In genomic region chr11:61413496-61413895, GRCh38 we compare ENCODE assay signal across 1 cellular context.
TF ChIP-seq lines count a peak whose summit lies in the region.

No MANE protein-coding gene starts in this region.

TF ChIP-seq in HepG2, 621 proteins besides CTCF, POLR2A, EP300 and RAD21:
- TF ChIP-seq NR2F1 (CRISPR knock-in tag; IDR thresholded peaks at IDR 0.05) (no peak), ZNF710 (CRISPR knock-in tag; IDR thresholded peaks at IDR 0.05; ENCODE audit: borderline replicate concordance) (no peak), NR1H2 (CRISPR knock-in tag; IDR thresholded peaks at IDR 0.05; ENCODE audit: borderline replicate concordance, low read depth) (no peak), ETV6 (CRISPR knock-in tag; conservative IDR thresholded peaks at IDR 0.05) (no peak), IKZF4 (CRISPR knock-in tag; IDR thresholded peaks at IDR 0.05; ENCODE audit: borderline replicate concordance, low read depth, not compliant biosample characterization) (no peak), ZNF652 (CRISPR knock-in tag; IDR thresholded peaks at IDR 0.05; ENCODE audit: borderline replicate concordance, low read depth) (no peak), DRAP1 (CRISPR knock-in tag; IDR thresholded peaks at IDR 0.05) (no peak), ZNF205 (CRISPR knock-in tag; IDR thresholded peaks at IDR 0.05) (no peak), NCOA5 (CRISPR knock-in tag; IDR thresholded peaks at IDR 0.05) (no peak), ZNF275 (CRISPR knock-in tag; IDR thresholded peaks at IDR 0.05; ENCODE audit: borderline replicate concordance) (no peak), SRSF9 (IDR thresholded peaks at IDR 0.05; ENCODE audit: borderline replicate concordance, insufficient read depth, low read depth, low read length, poor library complexity, severe bottlenecking) (no peak), ATF2 (CRISPR knock-in tag; IDR thresholded peaks at IDR 0.05) (no peak), PBX2 (CRISPR knock-in tag; IDR thresholded peaks at IDR 0.05) (no peak), NR2F6 (IDR thresholded peaks at IDR 0.05) (no peak), NR2F6 (CRISPR knock-in tag; IDR thresholded peaks at IDR 0.05) (no peak), ZNF574 (CRISPR knock-in tag; IDR thresholded peaks at IDR 0.05) (no peak), MIER2 (CRISPR knock-in tag; IDR thresholded peaks at IDR 0.05) (no peak)
